ENCODE assay signal across 8 cellular contexts in genomic region chr21:44487831-44488230, GRCh38. TPM values are rescaled to one million over a fixed set of nuclear protein-coding genes. Genes with fewer than 3 reads are reported as not detected.
DNase-seq lines count a peak whose midpoint lies in the region; ATAC-seq and TF ChIP-seq lines count a peak whose summit lies in the region.

No MANE protein-coding gene starts in this region.

- H3K4me3 Mint-ChIP-seq in MCF 10A (ENCODE audit: unreplicated experiment), result no peak overlapping the region

- no peak for ATAC-seq in stimulated activated naive CD8-positive, alpha-beta T cell treated with anti-CD3 and anti-CD28 coated beads, Interleukin-15, Interleukin-2, amounts not matched to agents 100 U/mL and 50 U/mL, for 24 hours
- ATAC-seq in omental fat pad (ENCODE audit: low FRiP score), result no peak

- BruUV-seq in MCF 10A (replicated peaks; lab: Mats Ljungman, UMichigan), result no TSS peak

- peaks cover 12% of the 10 kb centered on the region for H3K9me3 Mint-ChIP-seq in MCF 10A (ENCODE audit: unreplicated experiment)

- DNase-seq in MCF 10A (ENCODE audit: unreplicated experiment) (peak; percentile 24), breast epithelium (ENCODE audit: low spot score in 2 of 2) (no peak), WERI-Rb-1 (peak; percentile 56), fibroblast of peridontal ligament (ENCODE audit: extremely low read depth) (peak; percentile 2), HK-2 (ENCODE audit: unreplicated experiment) (no peak), omental fat pad (ENCODE audit: low spot score) (no peak), NCI-H2029 (lab: John Stamatoyannopoulos, UW) (no peak)
- peak; percentile 66 for DNase-seq in stimulated activated naive CD8-positive, alpha-beta T cell treated with anti-CD3 and anti-CD28 coated beads, Interleukin-15, Interleukin-2, amounts not matched to agents 100 U/mL and 50 U/mL, for 24 hours

- H3K27me3 Mint-ChIP-seq in MCF 10A (ENCODE audit: insufficient read depth, unreplicated experiment), result no peaks in the 10 kb centered on the region

- H3K4me1 ChIP-seq in breast epithelium, result no peaks in the 10 kb centered on the region

- H3K27ac ChIP-seq in breast epithelium, result no peak overlapping the region
- no peak overlapping the region for H3K27ac ChIP-seq in WERI-Rb-1

- no peaks in the 10 kb centered on the region for H3K36me3 Mint-ChIP-seq in MCF 10A (ENCODE audit: insufficient read depth, unreplicated experiment)

- no peaks in the 10 kb centered on the region for H3K4me1 Mint-ChIP-seq in MCF 10A (ENCODE audit: insufficient read depth, unreplicated experiment)

- CTCF ChIA-PET in MCF 10A (lab: Yijun Ruan, JAX), result interaction anchor here (0.6 kb wide), 1 partner anchor 237 kb away, joined by 3 read pairs; no protein-coding TSS in a partner anchor

- H3K9me3 ChIP-seq in breast epithelium, result peaks cover 8 to 13% of the 10 kb centered on the region in 2 donors
- H3K9me3 ChIP-seq in WERI-Rb-1 (ENCODE audit: severe bottlenecking), result peaks cover 29% of the 10 kb centered on the region

- no peak for TF ChIP-seq POLR2A in breast epithelium (IDR thresholded peaks at IDR 0.05)

- H3K27ac Mint-ChIP-seq in MCF 10A (ENCODE audit: low read depth, unreplicated experiment), result no peak overlapping the region

- POLR2A ChIA-PET in MCF 10A (lab: Yijun Ruan, JAX), result no interaction called here

- peak; percentile 37 for TF ChIP-seq CTCF in MCF 10A (IDR thresholded peaks at IDR 0.05; ENCODE audit: unreplicated experiment)
- TF ChIP-seq CTCF in breast epithelium (IDR thresholded peaks at IDR 0.05), result no peak
- TF ChIP-seq CTCF in WERI-Rb-1 (IDR thresholded peaks at IDR 0.05; ENCODE audit: low read depth, low read length), result peak; percentile 65
- TF ChIP-seq CTCF in omental fat pad (IDR thresholded peaks at IDR 0.05), result no peak

- H3K36me3 ChIP-seq in breast epithelium (no peaks in the 10 kb centered on the region), WERI-Rb-1 (no peaks in the 10 kb centered on the region)

- H3K4me3 ChIP-seq in breast epithelium (no peak overlapping the region), WERI-Rb-1 (ENCODE audit: low read depth, low read length) (no peak overlapping the region)

- H3K27me3 ChIP-seq in breast epithelium (peaks cover 0 to 13% of the 10 kb centered on the region in 2 donors), WERI-Rb-1 (ENCODE audit: insufficient read depth, low read depth, severe bottlenecking) (no peaks in the 10 kb centered on the region)

- intact Hi-C loops in MCF 10A (cut with micrococcal nuclease) (loop anchor here (5.0 kb wide), 1 partner anchor 614 kb away; no protein-coding TSS in a partner anchor), breast epithelium (cut with DNase I; ENCODE audit: low total_unique reads) (no loop called here)

RNA-seq across cellular contexts. Expression of gene LRRC3, which starts 32.5 kb away (rescaled TPM):
- total RNA-seq in MCF 10A (2022) (not detected in 2 replicates), breast epithelium (1 to 10 TPM; 1.6 to 6.4 (median 2.0) TPM), omental fat pad (1 to 10 TPM; 1.4 to 4.4 (median 3.6) TPM)

RNA-seq across cellular contexts. Expression of gene KRTAP10-1, which starts 52.2 kb away (rescaled TPM):
- total RNA-seq in MCF 10A (2022) (not detected in 2 replicates), breast epithelium (not detected), omental fat pad (not detected)

Comparison
In these comparisons a context has a peak if more than half of its experiments do, and no peak if none do; other contexts are left out.
1. DNase-seq: peak in MCF 10A (single experiment), WERI-Rb-1 (single experiment), fibroblast of peridontal ligament (single experiment) and stimulated activated naive CD8-positive, alpha-beta T cell treated with anti-CD3 and anti-CD28 coated beads, Interleukin-15, Interleukin-2, amounts not matched to agents 100 U/mL and 50 U/mL, for 24 hours (single experiment); none in breast epithelium (0 of 2), HK-2 (single experiment), omental fat pad (single experiment) and NCI-H2029 (single experiment).
2. CTCF ChIP-seq: peak in MCF 10A (single experiment) and WERI-Rb-1 (single experiment); none in breast epithelium (0 of 3) and omental fat pad (0 of 3).